Comparison of ENCODE assay signal across 1 cellular context in genomic region chr17:59830846-59831486, GRCh38.
A peak's percentile ranks its signal among the peaks of the same experiment; 100 is the strongest.
TF ChIP-seq lines count a peak whose summit lies in the region.

No MANE protein-coding gene starts in this region.

TF ChIP-seq in K562, 482 proteins besides CTCF, POLR2A, EP300 and RAD21 (continued from another document):
- TF ChIP-seq GTF2F1 (IDR thresholded peaks at IDR 0.05; ENCODE audit: low read depth, low read length) (no peak), CEBPZ (IDR thresholded peaks at IDR 0.05; ENCODE audit: borderline replicate concordance, low read depth, low read length) (no peak), SMAD4 (CRISPR knock-in tag; conservative IDR thresholded peaks at IDR 0.05) (peak; percentile 28; the same call in 1 of the 2 replicates), FUS (optimal IDR thresholded peaks at IDR 0.05; ENCODE audit: low read depth, low read length) (no peak), FOXP1 (CRISPR knock-in tag; IDR thresholded peaks at IDR 0.05) (no peak), SMAD3 (CRISPR knock-in tag; conservative IDR thresholded peaks at IDR 0.05) (0 out of 2 replicates have a peak, but pooled peaks have one; percentile 7), MEIS2 (IDR thresholded peaks at IDR 0.05; ENCODE audit: partially characterized antibody) (no peak), KDM1A (IDR thresholded peaks at IDR 0.05) (no peak), ZNF766 (CRISPR knock-in tag; conservative IDR thresholded peaks at IDR 0.05) (0 out of 2 replicates have a peak, but pooled peaks have one; percentile 4)
